ENCODE assay signal across 1 cellular context in the genomic region with DNA sequence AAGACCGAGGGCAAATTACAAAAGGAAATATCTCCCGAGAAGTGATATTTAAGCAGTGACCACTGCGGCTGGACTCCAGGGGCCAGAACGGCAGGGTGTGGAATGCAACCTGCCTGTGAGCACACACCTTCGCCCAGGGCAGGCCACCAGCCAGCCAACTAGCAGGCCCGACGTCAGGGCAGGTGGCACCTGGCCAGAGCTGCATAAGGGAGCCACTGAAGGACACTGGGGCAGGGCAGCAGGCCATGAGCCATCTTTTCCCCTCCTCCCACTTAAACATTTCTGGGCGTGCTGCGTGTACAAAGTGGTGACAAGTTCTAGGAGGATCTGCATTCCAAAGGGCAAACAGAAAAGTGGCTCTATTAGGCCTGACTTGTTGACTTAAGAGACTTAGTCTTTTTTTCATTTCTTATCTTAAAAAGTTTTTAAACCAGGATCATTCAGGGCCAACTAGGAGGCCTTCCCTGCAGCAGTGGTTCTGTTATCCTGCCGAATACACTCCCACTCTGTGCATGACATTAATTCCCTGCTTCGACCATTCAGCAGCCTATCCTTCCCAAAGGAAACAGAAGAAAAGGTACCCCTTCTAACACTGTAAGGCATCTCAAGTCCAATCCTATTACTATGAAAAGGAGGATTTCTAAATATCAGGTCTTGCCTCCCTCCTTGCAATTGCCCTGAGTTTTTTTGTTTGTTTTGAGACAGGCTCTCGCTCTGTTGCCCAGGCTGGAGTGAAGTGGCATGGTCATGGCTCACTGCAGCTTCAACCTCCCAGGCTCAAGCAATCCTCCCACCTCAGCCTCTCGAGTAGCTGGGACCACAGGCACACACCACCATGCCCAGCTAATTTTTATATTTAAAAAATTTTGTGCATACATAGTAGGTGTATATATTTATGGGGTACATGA.
TF ChIP-seq lines count a peak whose summit lies in the region.

No MANE protein-coding gene starts in this region.

TF ChIP-seq in HepG2, 621 proteins besides CTCF, POLR2A, EP300 and RAD21 (continued from another document and continues in another):
- TF ChIP-seq, protein P1, sequence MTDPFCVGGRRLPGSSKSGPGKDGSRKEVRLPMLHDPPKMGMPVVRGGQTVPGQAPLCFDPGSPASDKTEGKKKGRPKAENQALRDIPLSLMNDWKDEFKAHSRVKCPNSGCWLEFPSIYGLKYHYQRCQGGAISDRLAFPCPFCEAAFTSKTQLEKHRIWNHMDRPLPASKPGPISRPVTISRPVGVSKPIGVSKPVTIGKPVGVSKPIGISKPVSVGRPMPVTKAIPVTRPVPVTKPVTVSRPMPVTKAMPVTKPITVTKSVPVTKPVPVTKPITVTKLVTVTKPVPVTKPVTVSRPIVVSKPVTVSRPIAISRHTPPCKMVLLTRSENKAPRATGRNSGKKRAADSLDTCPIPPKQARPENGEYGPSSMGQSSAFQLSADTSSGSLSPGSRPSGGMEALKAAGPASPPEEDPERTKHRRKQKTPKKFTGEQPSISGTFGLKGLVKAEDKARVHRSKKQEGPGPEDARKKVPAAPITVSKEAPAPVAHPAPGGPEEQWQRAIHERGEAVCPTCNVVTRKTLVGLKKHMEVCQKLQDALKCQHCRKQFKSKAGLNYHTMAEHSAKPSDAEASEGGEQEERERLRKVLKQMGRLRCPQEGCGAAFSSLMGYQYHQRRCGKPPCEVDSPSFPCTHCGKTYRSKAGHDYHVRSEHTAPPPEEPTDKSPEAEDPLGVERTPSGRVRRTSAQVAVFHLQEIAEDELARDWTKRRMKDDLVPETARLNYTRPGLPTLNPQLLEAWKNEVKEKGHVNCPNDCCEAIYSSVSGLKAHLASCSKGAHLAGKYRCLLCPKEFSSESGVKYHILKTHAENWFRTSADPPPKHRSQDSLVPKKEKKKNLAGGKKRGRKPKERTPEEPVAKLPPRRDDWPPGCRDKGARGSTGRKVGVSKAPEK (CRISPR knock-in tag; IDR thresholded peaks at IDR 0.05; ENCODE audit: borderline replicate concordance): no peak
- TF ChIP-seq KLF13 (CRISPR knock-in tag; IDR thresholded peaks at IDR 0.05) (no peak), FOXJ3 (CRISPR knock-in tag; IDR thresholded peaks at IDR 0.05; ENCODE audit: borderline replicate concordance) (no peak; the same call in 1 of the 2 replicates), ZFP36L1 (CRISPR knock-in tag; IDR thresholded peaks at IDR 0.05) (no peak), ZNF224 (CRISPR knock-in tag; IDR thresholded peaks at IDR 0.05) (0 out of 2 replicates have a peak, but pooled peaks have one; percentile 68), FOSL2 (CRISPR knock-in tag; IDR thresholded peaks at IDR 0.05) (peak; percentile 71), ZNF7 (CRISPR knock-in tag; IDR thresholded peaks at IDR 0.05) (peak; percentile 85), NR2F2 (IDR thresholded peaks at IDR 0.05; ENCODE audit: borderline replicate concordance, low read depth) (no peak; the same call in 1 of the 2 replicates), NFKBIZ (CRISPR knock-in tag; IDR thresholded peaks at IDR 0.05) (no peak), ARHGAP35 (CRISPR knock-in tag; IDR thresholded peaks at IDR 0.05; ENCODE audit: borderline replicate concordance) (no peak), ARNT (IDR thresholded peaks at IDR 0.05) (no peak), ZNF350 (CRISPR knock-in tag; IDR thresholded peaks at IDR 0.05; ENCODE audit: borderline replicate concordance, low read depth) (peak; percentile 64; the same call in 1 of the 2 replicates), ZNF724P (CRISPR knock-in tag; IDR thresholded peaks at IDR 0.05; ENCODE audit: borderline replicate concordance) (no peak), CC2D1A (CRISPR knock-in tag; IDR thresholded peaks at IDR 0.05) (no peak), KAT2B (IDR thresholded peaks at IDR 0.05; ENCODE audit: borderline replicate concordance, low read depth, low read length) (no peak), SOX13 (IDR thresholded peaks at IDR 0.05) (no peak), SOX13 (CRISPR knock-in tag; conservative IDR thresholded peaks at IDR 0.05 in 1 of 2, IDR thresholded peaks at IDR 0.05 in 1 of 2) (peak in 1 of 2 experiments; percentile 75; a peak in 2 of 4 replicates), FOXA1 (IDR thresholded peaks at IDR 0.05) (no peak), FOXA1 (CRISPR knock-in tag; IDR thresholded peaks at IDR 0.05) (peak; percentile 88), ZNF569 (CRISPR knock-in tag; IDR thresholded peaks at IDR 0.05; ENCODE audit: borderline replicate concordance) (no peak), ESRRA (CRISPR knock-in tag; IDR thresholded peaks at IDR 0.05; ENCODE audit: low read depth) (peak; percentile 50; the same call in 1 of the 2 replicates), TEAD2 (CRISPR knock-in tag; IDR thresholded peaks at IDR 0.05) (no peak), NFYC (CRISPR knock-in tag; IDR thresholded peaks at IDR 0.05) (peak; percentile 49), FIP1L1 (IDR thresholded peaks at IDR 0.05; ENCODE audit: borderline replicate concordance, insufficient read depth, low read depth, low read length) (no peak), AGO1 (IDR thresholded peaks at IDR 0.05; ENCODE audit: low read depth, low read length, poor library complexity, severe bottlenecking) (no peak), ZNF484 (CRISPR knock-in tag; IDR thresholded peaks at IDR 0.05; ENCODE audit: borderline replicate concordance, low read depth) (no peak), NR2F6 (IDR thresholded peaks at IDR 0.05) (no peak), NR2F6 (CRISPR knock-in tag; IDR thresholded peaks at IDR 0.05) (peak; percentile 55; the same call in 1 of the 2 replicates), ZNF317 (CRISPR knock-in tag; IDR thresholded peaks at IDR 0.05) (no peak), BRD4 (CRISPR knock-in tag; IDR thresholded peaks at IDR 0.05) (0 out of 2 replicates have a peak, but pooled peaks have one; percentile 33), ATRX (CRISPR knock-in tag; IDR thresholded peaks at IDR 0.05; ENCODE audit: borderline replicate concordance) (no peak), ZNF230 (CRISPR knock-in tag; IDR thresholded peaks at IDR 0.05) (no peak), ZNF660 (CRISPR knock-in tag; IDR thresholded peaks at IDR 0.05; ENCODE audit: borderline replicate concordance, low read depth) (no peak), ZNF644 (CRISPR knock-in tag; IDR thresholded peaks at IDR 0.05; ENCODE audit: low read depth) (no peak), FOXO1 (CRISPR knock-in tag; IDR thresholded peaks at IDR 0.05) (0 out of 2 replicates have a peak, but pooled peaks have one; percentile 16), KAT8 (CRISPR knock-in tag; IDR thresholded peaks at IDR 0.05) (peak; percentile 37), IKZF4 (CRISPR knock-in tag; IDR thresholded peaks at IDR 0.05; ENCODE audit: borderline replicate concordance, low read depth, not compliant biosample characterization) (no peak), RFXAP (CRISPR knock-in tag; IDR thresholded peaks at IDR 0.05; ENCODE audit: borderline replicate concordance) (peak; percentile 66; the same call in 1 of the 2 replicates), GTF3A (CRISPR knock-in tag; conservative IDR thresholded peaks at IDR 0.05) (no peak), KLF9 (CRISPR knock-in tag; IDR thresholded peaks at IDR 0.05; ENCODE audit: low read depth) (no peak)
- TF ChIP-seq, protein P2, sequence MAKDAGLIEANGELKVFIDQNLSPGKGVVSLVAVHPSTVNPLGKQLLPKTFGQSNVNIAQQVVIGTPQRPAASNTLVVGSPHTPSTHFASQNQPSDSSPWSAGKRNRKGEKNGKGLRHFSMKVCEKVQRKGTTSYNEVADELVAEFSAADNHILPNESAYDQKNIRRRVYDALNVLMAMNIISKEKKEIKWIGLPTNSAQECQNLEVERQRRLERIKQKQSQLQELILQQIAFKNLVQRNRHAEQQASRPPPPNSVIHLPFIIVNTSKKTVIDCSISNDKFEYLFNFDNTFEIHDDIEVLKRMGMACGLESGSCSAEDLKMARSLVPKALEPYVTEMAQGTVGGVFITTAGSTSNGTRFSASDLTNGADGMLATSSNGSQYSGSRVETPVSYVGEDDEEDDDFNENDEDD (CRISPR knock-in tag; IDR thresholded peaks at IDR 0.05; ENCODE audit: borderline replicate concordance): peak; percentile 18; the same call in 1 of the 2 replicates
- TF ChIP-seq, protein P3, sequence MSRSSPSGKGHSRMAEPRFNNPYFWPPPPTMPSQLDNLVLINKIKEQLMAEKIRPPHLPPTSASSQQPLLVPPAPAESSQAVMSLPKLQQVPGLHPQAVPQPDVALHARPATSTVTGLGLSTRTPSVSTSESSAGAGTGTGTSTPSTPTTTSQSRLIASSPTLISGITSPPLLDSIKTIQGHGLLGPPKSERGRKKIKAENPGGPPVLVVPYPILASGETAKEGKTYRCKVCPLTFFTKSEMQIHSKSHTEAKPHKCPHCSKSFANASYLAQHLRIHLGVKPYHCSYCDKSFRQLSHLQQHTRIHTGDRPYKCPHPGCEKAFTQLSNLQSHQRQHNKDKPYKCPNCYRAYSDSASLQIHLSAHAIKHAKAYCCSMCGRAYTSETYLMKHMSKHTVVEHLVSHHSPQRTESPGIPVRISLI (CRISPR knock-in tag; IDR thresholded peaks at IDR 0.05; ENCODE audit: borderline replicate concordance): peak; percentile 93
- TF ChIP-seq, protein P4, sequence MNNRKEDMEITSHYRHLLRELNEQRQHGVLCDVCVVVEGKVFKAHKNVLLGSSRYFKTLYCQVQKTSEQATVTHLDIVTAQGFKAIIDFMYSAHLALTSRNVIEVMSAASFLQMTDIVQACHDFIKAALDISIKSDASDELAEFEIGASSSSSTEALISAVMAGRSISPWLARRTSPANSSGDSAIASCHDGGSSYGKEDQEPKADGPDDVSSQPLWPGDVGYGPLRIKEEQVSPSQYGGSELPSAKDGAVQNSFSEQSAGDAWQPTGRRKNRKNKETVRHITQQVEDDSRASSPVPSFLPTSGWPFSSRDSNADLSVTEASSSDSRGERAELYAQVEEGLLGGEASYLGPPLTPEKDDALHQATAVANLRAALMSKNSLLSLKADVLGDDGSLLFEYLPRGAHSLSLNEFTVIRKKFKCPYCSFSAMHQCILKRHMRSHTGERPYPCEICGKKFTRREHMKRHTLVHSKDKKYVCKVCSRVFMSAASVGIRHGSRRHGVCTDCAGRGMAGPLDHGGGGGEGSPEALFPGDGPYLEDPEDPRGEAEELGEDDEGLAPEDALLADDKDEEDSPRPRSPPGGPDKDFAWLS (CRISPR knock-in tag; IDR thresholded peaks at IDR 0.05; ENCODE audit: borderline replicate concordance): no peak
- TF ChIP-seq, protein P5, sequence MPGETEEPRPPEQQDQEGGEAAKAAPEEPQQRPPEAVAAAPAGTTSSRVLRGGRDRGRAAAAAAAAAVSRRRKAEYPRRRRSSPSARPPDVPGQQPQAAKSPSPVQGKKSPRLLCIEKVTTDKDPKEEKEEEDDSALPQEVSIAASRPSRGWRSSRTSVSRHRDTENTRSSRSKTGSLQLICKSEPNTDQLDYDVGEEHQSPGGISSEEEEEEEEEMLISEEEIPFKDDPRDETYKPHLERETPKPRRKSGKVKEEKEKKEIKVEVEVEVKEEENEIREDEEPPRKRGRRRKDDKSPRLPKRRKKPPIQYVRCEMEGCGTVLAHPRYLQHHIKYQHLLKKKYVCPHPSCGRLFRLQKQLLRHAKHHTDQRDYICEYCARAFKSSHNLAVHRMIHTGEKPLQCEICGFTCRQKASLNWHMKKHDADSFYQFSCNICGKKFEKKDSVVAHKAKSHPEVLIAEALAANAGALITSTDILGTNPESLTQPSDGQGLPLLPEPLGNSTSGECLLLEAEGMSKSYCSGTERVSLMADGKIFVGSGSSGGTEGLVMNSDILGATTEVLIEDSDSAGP (CRISPR knock-in tag; IDR thresholded peaks at IDR 0.05; ENCODE audit: borderline replicate concordance): peak; percentile 60
- TF ChIP-seq, protein P6, sequence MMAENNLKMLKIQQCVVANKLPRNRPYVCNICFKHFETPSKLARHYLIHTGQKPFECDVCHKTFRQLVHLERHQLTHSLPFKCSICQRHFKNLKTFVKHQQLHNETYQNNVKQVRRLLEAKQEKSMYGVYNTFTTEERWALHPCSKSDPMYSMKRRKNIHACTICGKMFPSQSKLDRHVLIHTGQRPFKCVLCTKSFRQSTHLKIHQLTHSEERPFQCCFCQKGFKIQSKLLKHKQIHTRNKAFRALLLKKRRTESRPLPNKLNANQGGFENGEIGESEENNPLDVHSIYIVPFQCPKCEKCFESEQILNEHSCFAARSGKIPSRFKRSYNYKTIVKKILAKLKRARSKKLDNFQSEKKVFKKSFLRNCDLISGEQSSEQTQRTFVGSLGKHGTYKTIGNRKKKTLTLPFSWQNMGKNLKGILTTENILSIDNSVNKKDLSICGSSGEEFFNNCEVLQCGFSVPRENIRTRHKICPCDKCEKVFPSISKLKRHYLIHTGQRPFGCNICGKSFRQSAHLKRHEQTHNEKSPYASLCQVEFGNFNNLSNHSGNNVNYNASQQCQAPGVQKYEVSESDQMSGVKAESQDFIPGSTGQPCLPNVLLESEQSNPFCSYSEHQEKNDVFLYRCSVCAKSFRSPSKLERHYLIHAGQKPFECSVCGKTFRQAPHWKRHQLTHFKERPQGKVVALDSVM (CRISPR knock-in tag; IDR thresholded peaks at IDR 0.05): 0 out of 2 replicates have a peak, but pooled peaks have one; percentile 31
- TF ChIP-seq, protein P7, sequence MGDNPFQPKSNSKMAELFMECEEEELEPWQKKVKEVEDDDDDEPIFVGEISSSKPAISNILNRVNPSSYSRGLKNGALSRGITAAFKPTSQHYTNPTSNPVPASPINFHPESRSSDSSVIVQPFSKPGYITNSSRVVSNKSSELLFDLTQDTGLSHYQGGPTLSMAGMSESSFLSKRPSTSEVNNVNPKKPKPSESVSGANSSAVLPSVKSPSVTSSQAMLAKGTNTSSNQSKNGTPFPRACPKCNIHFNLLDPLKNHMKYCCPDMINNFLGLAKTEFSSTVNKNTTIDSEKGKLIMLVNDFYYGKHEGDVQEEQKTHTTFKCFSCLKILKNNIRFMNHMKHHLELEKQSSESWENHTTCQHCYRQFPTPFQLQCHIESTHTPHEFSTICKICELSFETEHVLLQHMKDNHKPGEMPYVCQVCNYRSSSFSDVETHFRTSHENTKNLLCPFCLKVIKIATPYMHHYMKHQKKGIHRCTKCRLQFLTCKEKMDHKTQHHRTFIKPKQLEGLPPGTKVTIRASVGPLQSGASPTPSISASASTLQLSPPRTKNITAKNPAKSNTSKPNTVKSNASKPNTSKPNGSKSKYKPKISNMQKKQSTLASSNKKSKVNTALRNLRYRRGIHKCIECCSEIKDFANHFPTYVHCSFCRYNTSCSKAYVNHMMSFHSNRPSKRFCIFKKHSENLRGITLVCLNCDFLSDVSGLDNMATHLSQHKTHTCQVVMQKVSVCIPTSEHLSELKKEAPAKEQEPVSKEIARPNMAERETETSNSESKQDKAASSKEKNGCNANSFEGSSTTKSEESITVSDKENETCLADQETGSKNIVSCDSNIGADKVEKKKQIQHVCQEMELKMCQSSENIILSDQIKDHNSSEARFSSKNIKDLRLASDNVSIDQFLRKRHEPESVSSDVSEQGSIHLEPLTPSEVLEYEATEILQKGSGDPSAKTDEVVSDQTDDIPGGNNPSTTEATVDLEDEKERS (CRISPR knock-in tag; IDR thresholded peaks at IDR 0.05): 0 out of 2 replicates have a peak, but pooled peaks have one; percentile 33
- TF ChIP-seq, protein P8, sequence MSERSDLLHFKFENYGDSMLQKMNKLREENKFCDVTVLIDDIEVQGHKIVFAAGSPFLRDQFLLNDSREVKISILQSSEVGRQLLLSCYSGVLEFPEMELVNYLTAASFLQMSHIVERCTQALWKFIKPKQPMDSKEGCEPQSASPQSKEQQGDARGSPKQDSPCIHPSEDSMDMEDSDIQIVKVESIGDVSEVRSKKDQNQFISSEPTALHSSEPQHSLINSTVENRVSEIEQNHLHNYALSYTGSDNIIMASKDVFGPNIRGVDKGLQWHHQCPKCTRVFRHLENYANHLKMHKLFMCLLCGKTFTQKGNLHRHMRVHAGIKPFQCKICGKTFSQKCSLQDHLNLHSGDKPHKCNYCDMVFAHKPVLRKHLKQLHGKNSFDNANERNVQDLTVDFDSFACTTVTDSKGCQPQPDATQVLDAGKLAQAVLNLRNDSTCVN (CRISPR knock-in tag; IDR thresholded peaks at IDR 0.05; ENCODE audit: borderline replicate concordance): 0 out of 2 replicates have a peak, but pooled peaks have one; percentile 27
